ENCODE assay signal across 1 cellular context in the genomic region with DNA sequence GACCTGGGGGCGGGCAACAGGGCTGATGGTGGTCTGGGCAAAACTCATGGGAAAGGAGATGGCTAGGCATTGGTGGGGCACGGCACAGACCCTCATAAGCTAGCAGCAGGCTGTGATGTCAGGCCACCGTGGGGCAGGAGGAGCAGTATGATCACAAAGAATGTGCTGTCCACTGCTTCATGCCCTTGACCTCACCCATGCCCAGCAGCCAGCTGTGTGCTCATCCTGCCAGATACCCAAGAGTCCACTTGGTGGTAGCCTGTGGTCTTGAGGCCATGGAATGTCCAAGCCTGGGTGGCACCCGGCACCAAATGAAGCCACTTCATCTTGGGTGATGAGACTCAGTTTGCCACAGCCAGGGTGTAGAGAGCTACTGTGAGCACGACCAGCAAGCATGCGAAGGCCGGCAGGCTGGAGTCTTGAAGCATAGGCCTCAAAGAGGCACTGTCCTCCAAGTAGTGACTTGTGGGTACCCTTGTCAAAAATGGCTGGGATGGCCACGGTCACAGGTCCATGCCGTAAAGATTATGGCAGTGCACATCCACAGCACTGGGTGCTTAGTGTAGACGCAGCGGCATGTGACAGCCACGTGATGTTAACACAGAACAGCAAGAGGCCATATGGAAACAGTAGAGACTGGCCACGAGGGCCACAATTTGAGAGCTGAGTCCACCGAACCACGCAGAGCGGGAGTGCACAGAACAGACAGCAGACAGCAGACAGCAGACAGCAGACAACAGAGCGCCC.
TF ChIP-seq lines count a peak whose summit lies in the region.

No MANE protein-coding gene starts in this region.

TF ChIP-seq in GM12878, 131 proteins besides CTCF, POLR2A, EP300 and RAD21:
- TF ChIP-seq MYB (IDR thresholded peaks at IDR 0.05; ENCODE audit: borderline replicate concordance, low read depth, low read length): no peak
- no peak for TF ChIP-seq BMI1 (IDR thresholded peaks at IDR 0.05; ENCODE audit: borderline replicate concordance)
